Comparison of ENCODE assay signal across 11 cellular contexts in the genomic region with DNA sequence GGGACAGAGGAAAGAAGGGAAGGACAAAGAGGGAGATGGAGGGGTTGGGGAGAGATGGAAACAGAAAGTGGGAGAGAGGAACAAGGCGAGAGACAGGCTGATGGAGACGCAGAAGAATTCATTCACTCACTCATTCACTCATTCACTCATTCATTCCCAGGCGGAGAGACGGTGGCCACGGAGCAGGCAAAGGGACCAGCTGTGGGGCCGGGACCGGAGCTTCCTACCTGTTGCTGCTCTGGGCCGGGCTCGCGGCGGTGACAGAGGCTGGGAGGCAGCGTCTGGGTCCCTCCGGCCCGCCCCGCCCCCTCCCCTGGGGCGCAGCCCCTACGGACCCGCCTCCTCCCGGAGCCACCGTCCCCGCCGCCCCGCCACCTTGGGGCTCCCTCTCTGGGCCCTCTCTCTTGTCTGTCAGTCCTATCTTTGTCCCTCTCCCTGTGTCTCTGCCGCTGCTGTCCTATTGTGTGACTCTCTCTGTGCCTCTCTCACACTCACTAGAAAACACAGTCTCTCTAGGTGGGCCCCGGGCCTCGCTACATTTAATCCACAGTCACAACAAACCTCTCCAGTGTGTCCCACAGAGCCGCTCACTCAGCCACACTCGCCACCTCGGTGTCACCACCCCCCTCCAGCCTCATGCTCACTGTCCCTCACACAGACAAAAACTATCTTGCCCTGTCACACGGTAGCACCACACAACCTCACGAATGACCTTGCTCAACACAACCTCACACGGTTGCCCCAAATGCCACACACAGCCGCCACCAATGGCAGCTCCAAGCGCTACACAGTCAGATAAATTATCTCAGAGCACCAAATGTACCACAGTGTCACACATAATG. TPM values are rescaled to one million over a fixed set of nuclear protein-coding genes. Genes with fewer than 3 reads are reported as not detected.
DNase-seq lines count a peak whose midpoint lies in the region; ATAC-seq and TF ChIP-seq lines count a peak whose summit lies in the region.
"Had no signal": no experiment of that assay in that cellular context is flagged by ENCODE, and none has a peak within 500 bp of the region (broad histone marks: within the 10 kb centered on the region; RNA-seq: fewer than 3 reads in every experiment).

A gene (minus strand): TSS at position 283 of the 842 bp plus-strand sequence. CDS start 1,520 bp downstream, outside the sequence.

- peaks cover 25% of the 10 kb centered on the region for H3K4me1 Mint-ChIP-seq in activated CD4-positive, alpha-beta T cell treated with anti-CD3 and anti-CD28 coated beads for 36 hours
- peaks cover 31% of the 10 kb centered on the region for H3K4me1 Mint-ChIP-seq in activated CD4-positive, alpha-beta T cell treated with anti-CD3 and anti-CD28 coated beads, Interleukin-2, amount 10 ng/mL, durations not matched to agents 7 days and 5 days

- H3K36me3 Mint-ChIP-seq in activated CD4-positive, alpha-beta T cell treated with anti-CD3 and anti-CD28 coated beads for 36 hours (ENCODE audit: low read depth) = no peaks in the 10 kb centered on the region
- no peaks in the 10 kb centered on the region for H3K36me3 Mint-ChIP-seq in activated CD4-positive, alpha-beta T cell treated with anti-CD3 and anti-CD28 coated beads, Interleukin-2, amount 10 ng/mL, durations not matched to agents 7 days and 5 days (ENCODE audit: low read depth)

- ATAC-seq in activated CD4-positive, alpha-beta T cell treated with anti-CD3 and anti-CD28 coated beads for 36 hours = no peak
- ATAC-seq in HG03280 (IDR thresholded peaks at IDR 0.05; ENCODE audit: unreplicated experiment) = no peak
- no peak for ATAC-seq in HG03439 (IDR thresholded peaks at IDR 0.05; ENCODE audit: unreplicated experiment)
- no peak for ATAC-seq in GM21367 (IDR thresholded peaks at IDR 0.05; ENCODE audit: unreplicated experiment)

- intact Hi-C loops in activated CD4-positive, alpha-beta T cell treated with anti-CD3 and anti-CD28 coated beads for 36 hours (cut with DNase I, micrococcal nuclease) = no loop called here
- intact Hi-C loops in spleen (cut with DNase I; ENCODE audit: low total_unique reads) = no loop called here

- DNase-seq in activated CD4-positive, alpha-beta T cell treated with anti-CD3 and anti-CD28 coated beads for 36 hours = peak; percentile 65
- DNase-seq in activated CD4-positive, alpha-beta T cell treated with anti-CD3 and anti-CD28 coated beads, Interleukin-2, amount 10 ng/mL, durations not matched to agents 7 days and 5 days = no peak
- no peak for DNase-seq in NT2/D1 (ENCODE audit: low read depth, low spot score)
- DNase-seq in effector CD8-positive, alpha-beta T cell (lab: John Stamatoyannopoulos, UW) = peak; percentile 32
- DNase-seq in spleen = peak; percentile 75
- DNase-seq: midbrain, NCI-H524 had no signal

- H3K27me3 Mint-ChIP-seq in activated CD4-positive, alpha-beta T cell treated with anti-CD3 and anti-CD28 coated beads for 36 hours = peaks cover 3% of the 10 kb centered on the region
- H3K27me3 Mint-ChIP-seq in activated CD4-positive, alpha-beta T cell treated with anti-CD3 and anti-CD28 coated beads, Interleukin-2, amount 10 ng/mL, durations not matched to agents 7 days and 5 days = peaks cover 18% of the 10 kb centered on the region

- H3K4me3 ChIP-seq in NT2/D1 (ENCODE audit: insufficient read length, low read depth) (no peak within 1 kb of the TSS), spleen (no peak within 1 kb of the TSS)

- CTCF ChIA-PET in activated CD4-positive, alpha-beta T cell treated with anti-CD3 and anti-CD28 coated beads for 36 hours (lab: Charles Lee) = interaction anchor here (1.4 to 2.0 kb wide), 4 partner anchors 16 to 27 kb away, joined by 3 to 6 read pairs (median 4); no protein-coding TSS in a partner anchor
- CTCF ChIA-PET in activated CD4-positive, alpha-beta T cell treated with anti-CD3 and anti-CD28 coated beads, Interleukin-2, amount 10 ng/mL, durations not matched to agents 7 days and 5 days (lab: Charles Lee) = interaction anchor here (1.2 kb wide), 1 partner anchor 19 kb away, joined by 3 read pairs; no protein-coding TSS in a partner anchor

- H3K4me3 Mint-ChIP-seq in activated CD4-positive, alpha-beta T cell treated with anti-CD3 and anti-CD28 coated beads for 36 hours = peak within 1 kb of the TSS; percentile 64
- H3K4me3 Mint-ChIP-seq in activated CD4-positive, alpha-beta T cell treated with anti-CD3 and anti-CD28 coated beads, Interleukin-2, amount 10 ng/mL, durations not matched to agents 7 days and 5 days = no peak within 1 kb of the TSS

- H3K27ac Mint-ChIP-seq in activated CD4-positive, alpha-beta T cell treated with anti-CD3 and anti-CD28 coated beads for 36 hours = no peak within 1 kb of the TSS
- H3K27ac Mint-ChIP-seq in activated CD4-positive, alpha-beta T cell treated with anti-CD3 and anti-CD28 coated beads, Interleukin-2, amount 10 ng/mL, durations not matched to agents 7 days and 5 days = no peak within 1 kb of the TSS
- H3K27ac Mint-ChIP-seq: dendritic cell treated with granulocyte-macrophage colony-stimulating factor and Interleukin-4, amounts not matched to agents 40 ng/mL and 50 ng/mL, for 4 days had no signal

- peak within 1 kb of the TSS in 1 of 8 donors; percentile 24 for H3K27ac ChIP-seq in spleen

- H3K4me1 ChIP-seq in NT2/D1 (ENCODE audit: insufficient read depth, insufficient read length) (peaks cover 8% of the 10 kb centered on the region), spleen (peaks cover 24 to 72% (median 52%) of the 10 kb centered on the region in 6 donors)

- H3K9me3 ChIP-seq in NT2/D1 (ENCODE audit: insufficient read depth, low read length) (no peaks in the 10 kb centered on the region), spleen (no peaks in the 10 kb centered on the region)

- peaks cover 66% of the 10 kb centered on the region for H3K27me3 ChIP-seq in NT2/D1 (ENCODE audit: insufficient read depth, insufficient read length)
- H3K27me3 ChIP-seq in spleen (replicated peaks in 1 of 7) = peaks cover 0 to 87% (median 17%) of the 10 kb centered on the region in 7 donors

- POLR2A ChIA-PET in activated CD4-positive, alpha-beta T cell treated with anti-CD3 and anti-CD28 coated beads for 36 hours (lab: Charles Lee) = interaction anchor here (0.9 to 1.7 kb wide), 2 partner anchors 17 to 36 kb away, joined by 4 to 14 read pairs; no protein-coding TSS in a partner anchor
- POLR2A ChIA-PET in activated CD4-positive, alpha-beta T cell treated with anti-CD3 and anti-CD28 coated beads, Interleukin-2, amount 10 ng/mL, durations not matched to agents 7 days and 5 days (lab: Charles Lee) = no interaction called here

- 32 to 51% (median 40%) methylated on average over 19 to 34 of the region's 34 CpGs for WGBS in spleen, 5 donors

- TF ChIP-seq POLR2A in spleen (IDR thresholded peaks at IDR 0.05) = no peak

- no peaks in the 10 kb centered on the region for H3K9me3 Mint-ChIP-seq in activated CD4-positive, alpha-beta T cell treated with anti-CD3 and anti-CD28 coated beads for 36 hours (ENCODE audit: low read depth)
- H3K9me3 Mint-ChIP-seq in activated CD4-positive, alpha-beta T cell treated with anti-CD3 and anti-CD28 coated beads, Interleukin-2, amount 10 ng/mL, durations not matched to agents 7 days and 5 days = no peaks in the 10 kb centered on the region
- H3K9me3 Mint-ChIP-seq: dendritic cell treated with granulocyte-macrophage colony-stimulating factor and Interleukin-4, amounts not matched to agents 40 ng/mL and 50 ng/mL, for 4 days had no signal

- TF ChIP-seq CTCF in spleen (IDR thresholded peaks at IDR 0.05 in 8 of 11, conservative IDR thresholded peaks at IDR 0.05 in 3 of 11) = no peak

- H3K36me3 ChIP-seq in NT2/D1 (ENCODE audit: insufficient read depth, insufficient read length, low read length) (no peaks in the 10 kb centered on the region), spleen (no peaks in the 10 kb centered on the region)

- peak within 1 kb of the TSS; percentile 32 for H3K9ac ChIP-seq in NT2/D1 (ENCODE audit: insufficient read length, low read depth)

RNA-seq across cellular contexts. Expression of the gene that starts here (rescaled TPM):
- 10 to 100 TPM; 13.8 to 17.4 TPM for total RNA-seq in activated CD4-positive, alpha-beta T cell treated with anti-CD3 and anti-CD28 coated beads for 36 hours
- total RNA-seq in activated CD4-positive, alpha-beta T cell treated with anti-CD3 and anti-CD28 coated beads, Interleukin-2, amount 10 ng/mL, durations not matched to agents 7 days and 5 days = not detected
- not detected for total RNA-seq in spleen
- not detected for polyA plus RNA-seq in spleen

Comparison
In these comparisons a context has a peak if more than half of its experiments do, and no peak if none do; other contexts are left out.
1. RNA of the gene that starts here (total RNA-seq): 13.8 to 17.4 TPM in activated CD4-positive, alpha-beta T cell treated with anti-CD3 and anti-CD28 coated beads for 36 hours; not detected in activated CD4-positive, alpha-beta T cell treated with anti-CD3 and anti-CD28 coated beads, Interleukin-2, amount 10 ng/mL, durations not matched to agents 7 days and 5 days and not detected in spleen; every median in the first group is over 4 times any median in the second.
2. DNase-seq: peak in activated CD4-positive, alpha-beta T cell treated with anti-CD3 and anti-CD28 coated beads for 36 hours (single experiment) and effector CD8-positive, alpha-beta T cell (single experiment); none in activated CD4-positive, alpha-beta T cell treated with anti-CD3 and anti-CD28 coated beads, Interleukin-2, amount 10 ng/mL, durations not matched to agents 7 days and 5 days (single experiment) and NT2/D1 (single experiment).
3. Peak in DNase-seq in spleen; RNA of the gene not detected or under 1 TPM.